Comparison of ENCODE assay signal across 8 cellular contexts in the genomic region with DNA sequence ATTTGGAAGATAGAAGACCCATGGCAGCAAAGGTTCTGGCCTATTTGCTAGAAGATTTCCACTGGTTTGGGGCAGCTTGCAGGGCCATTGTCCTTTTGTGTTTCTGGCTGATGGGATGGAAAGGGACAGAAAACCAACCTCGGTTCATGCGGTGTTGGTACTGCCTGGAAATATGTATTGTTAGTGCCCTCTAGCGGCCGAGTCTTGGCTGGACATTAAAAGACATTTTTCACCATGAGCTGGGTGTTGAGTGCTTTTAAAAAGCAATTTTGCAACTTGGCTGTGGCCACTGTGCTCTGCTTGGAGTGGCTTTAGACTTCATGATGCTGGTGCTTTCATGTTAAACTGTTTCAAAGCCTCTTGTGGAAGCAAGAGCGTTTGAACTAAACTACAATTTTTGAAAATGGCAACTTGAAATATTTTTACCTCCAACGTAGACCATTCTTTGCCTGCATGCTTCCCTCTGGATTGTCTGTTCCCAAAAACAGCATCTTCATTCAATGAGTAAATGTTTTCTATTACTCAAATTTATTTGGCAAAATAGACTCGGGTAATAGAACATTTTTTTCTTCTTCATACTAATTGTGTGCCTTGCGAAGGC.
DNase-seq lines count a peak whose midpoint lies in the region; ATAC-seq and TF ChIP-seq lines count a peak whose summit lies in the region.

No MANE protein-coding gene starts in this region.

- peak; percentile 76 for TF ChIP-seq CTCF in BJ (IDR thresholded peaks at IDR 0.05; ENCODE audit: insufficient read depth, low read depth, low read length)

- peak; percentile 24 for DNase-seq in BJ (ENCODE audit: low read depth)
- DNase-seq in NCI-H2227 (lab: John Stamatoyannopoulos, UW; ENCODE audit: unreplicated experiment): peak; percentile 52
- DNase-seq in activated CD4-positive, CD25-positive, alpha-beta regulatory T cell treated with anti-CD3 and anti-CD28 coated beads, Interleukin-2, amount 50 U/mL, for 16 hours (ENCODE audit: low read depth, low spot score): peak; percentile 25
- peak in 53 of 61 donors; percentile 1 to 81 (median 33) for DNase-seq in caudate nucleus (lab: John Stamatoyannopoulos, UW)
- DNase-seq in kidney tubule cell (ENCODE audit: low spot score): peak; percentile 67
- DNase-seq in stimulated activated CD4-positive, alpha-beta T cell treated with anti-CD3 and anti-CD28 coated beads, Interleukin-4, amount 100 ng/mL, for 1 hour: peak; percentile 52

- CTCF ChIA-PET in BJ (lab: Yijun Ruan, JAX): interaction anchor here (0.7 to 3.7 kb wide), 26 partner anchors 8 to 542 kb away, joined by 3 to 63 read pairs (median 4); partner anchors contain the start of genes RBM19 and TBX5

- no peak overlapping the region for H3K4me3 ChIP-seq in BJ (ENCODE audit: low read depth, low read length)

- POLR2A ChIA-PET in BJ (lab: Charles Lee): no interaction called here

- ATAC-seq in GM21528 (IDR thresholded peaks at IDR 0.05; ENCODE audit: low FRiP score, unreplicated experiment): peak; percentile 70
- no peak for ATAC-seq in HG03520 (IDR thresholded peaks at IDR 0.05; ENCODE audit: unreplicated experiment)

- no peaks in the 10 kb centered on the region for H3K36me3 ChIP-seq in BJ (ENCODE audit: control insufficient read depth, insufficient read depth, low read length)

- no peaks in the 10 kb centered on the region for H3K27me3 ChIP-seq in BJ (ENCODE audit: control insufficient read depth, insufficient read depth, low read length)

- H3K27ac ChIP-seq in caudate nucleus (ENCODE audit: low read depth, low read length): no peak overlapping the region
